ENCODE assay signal across 24 cellular contexts in the genomic region with DNA sequence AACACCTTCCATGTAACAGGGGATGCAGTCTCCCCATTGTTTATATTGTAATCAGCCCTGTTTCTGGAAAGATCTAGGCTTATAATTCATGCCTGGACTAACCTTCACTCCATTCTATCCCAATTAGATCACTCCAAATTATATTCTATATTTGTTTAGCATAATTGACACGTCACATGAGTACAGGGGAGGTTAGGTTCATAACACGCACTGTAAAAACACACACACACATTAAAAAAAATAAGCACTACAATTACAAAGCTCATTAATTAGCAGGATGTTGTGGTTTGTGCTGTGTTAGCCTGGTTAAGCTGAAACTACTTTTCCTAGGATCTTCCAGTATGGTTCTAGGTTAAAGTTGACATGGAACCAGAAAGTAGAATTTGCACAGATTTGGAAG.
A peak's percentile ranks its signal among the peaks of the same experiment; 100 is the strongest.
DNase-seq lines count a peak whose midpoint lies in the region; ATAC-seq, FAIRE-seq and TF ChIP-seq lines count a peak whose summit lies in the region.
"Had no signal": no experiment of that assay in that cellular context is flagged by ENCODE, and none has a peak within 500 bp of the region (broad histone marks: within the 10 kb centered on the region; RNA-seq: fewer than 3 reads in every experiment).

No MANE protein-coding gene starts in this region.

- TF ChIP-seq POLR2A in GM12892 (IDR thresholded peaks at IDR 0.05; ENCODE audit: low read depth, low read length) (no peak), gastrocnemius medialis (IDR thresholded peaks at IDR 0.05) (no peak), esophagus muscularis mucosa (IDR thresholded peaks at IDR 0.05; ENCODE audit: low read depth) (no peak)

- H3K9me3 ChIP-seq in gastrocnemius medialis (no peaks in the 10 kb centered on the region), esophagus muscularis mucosa (no peaks in the 10 kb centered on the region)
- H3K9me3 ChIP-seq: BLaER1 treated with 17β-estradiol and CSF1 and Interleukin-3, amounts not matched to agents 10 nM and 100 nM had no signal

- WGBS in esophagus muscularis mucosa = 87% methylated on average over 2 of the region's 2 CpGs

- no peak overlapping the region for H3K4me3 ChIP-seq in gastrocnemius medialis
- H3K4me3 ChIP-seq in esophagus muscularis mucosa = no peak overlapping the region
- H3K4me3 ChIP-seq: BLaER1 treated with 17β-estradiol and CSF1 and Interleukin-3, amounts not matched to agents 10 nM and 100 nM; PC-9 had no signal

- H3K36me3 ChIP-seq in gastrocnemius medialis (no peaks in the 10 kb centered on the region), esophagus muscularis mucosa (no peaks in the 10 kb centered on the region)
- H3K36me3 ChIP-seq: BLaER1 treated with 17β-estradiol and CSF1 and Interleukin-3, amounts not matched to agents 10 nM and 100 nM had no signal

- in situ Hi-C loops in gastrocnemius medialis (cut with MboI; ENCODE audit: low sequenced_read_pairs in 4 of 4) = no loop called here

- peak; percentile 44 for FAIRE-seq in GM12892 (lab: Jason Lieb, UNC)
- FAIRE-seq: HepG2 had no signal

- ATAC-seq in HG03175 (IDR thresholded peaks at IDR 0.05; ENCODE audit: unreplicated experiment) (no peak), gastrocnemius medialis (no peak)
- ATAC-seq: CD8-positive, alpha-beta T cell; HepG2 had no signal

- intact Hi-C loops in gastrocnemius medialis (cut with DNase I; ENCODE audit: low total_unique reads) (no loop called here), esophagus muscularis mucosa (cut with DNase I) (no loop called here)

- H3K27ac ChIP-seq in gastrocnemius medialis (no peak overlapping the region), esophagus muscularis mucosa (replicated peaks in 1 of 4) (no peak overlapping the region)
- H3K27ac ChIP-seq: BLaER1 treated with 17β-estradiol and CSF1 and Interleukin-3, amounts not matched to agents 10 nM and 100 nM; HL-60; PC-9 had no signal

- DNase-seq in COR-L47 (lab: John Stamatoyannopoulos, UW) (peak; percentile 15), GM12892 (ENCODE audit: insufficient read length) (no peak), NCI-H146 treated with DMSO at 0.1 percent for 48 hours (lab: John Stamatoyannopoulos, UW; ENCODE audit: unreplicated experiment) (peak; percentile 17), left kidney (ENCODE audit: low read depth, low spot score) (peak; percentile 44), gastrocnemius medialis (no peak), NCI-H2029 (lab: John Stamatoyannopoulos, UW) (no peak), esophagus muscularis mucosa (ENCODE audit: extremely low spot score) (no peak)
- DNase-seq: ACHN; CD8-positive, alpha-beta T cell; GF-D8; H9; KBM-7; NCI-H1092 treated with DMSO at 0.1 percent for 48 hours; NCI-H1436 treated with DMSO at 0.1 percent for 48 hours; NCI-H2171 treated with DMSO at 0.1 percent for 48 hours; NCI-H524 treated with DMSO at 0.1 percent for 48 hours; PC-9; RPMI8226; SHP77; SW 1271 had no signal

- no peak for TF ChIP-seq EP300 in esophagus muscularis mucosa (IDR thresholded peaks at IDR 0.05)

- H3K27me3 ChIP-seq in gastrocnemius medialis (no peaks in the 10 kb centered on the region), esophagus muscularis mucosa (no peaks in the 10 kb centered on the region)
- H3K27me3 ChIP-seq: BLaER1 treated with 17β-estradiol and CSF1 and Interleukin-3, amounts not matched to agents 10 nM and 100 nM had no signal

- no peak for TF ChIP-seq CTCF in gastrocnemius medialis (IDR thresholded peaks at IDR 0.05 in 4 of 5, conservative IDR thresholded peaks at IDR 0.05 in 1 of 5)
- no peak for TF ChIP-seq CTCF in esophagus muscularis mucosa (IDR thresholded peaks at IDR 0.05)

- no peaks in the 10 kb centered on the region for H3K4me1 ChIP-seq in gastrocnemius medialis
- peaks cover 8 to 24% (median 15%) of the 10 kb centered on the region in 4 donors for H3K4me1 ChIP-seq in esophagus muscularis mucosa
- H3K4me1 ChIP-seq: BLaER1 treated with 17β-estradiol and CSF1 and Interleukin-3, amounts not matched to agents 10 nM and 100 nM had no signal

Comparison
In these comparisons a context has a peak if more than half of its experiments do, and no peak if none do; other contexts are left out.
1. DNase-seq: peak in COR-L47 (single experiment), NCI-H146 treated with DMSO at 0.1 percent for 48 hours (single experiment) and left kidney (single experiment); none in GM12892 (single experiment), gastrocnemius medialis (0 of 2), NCI-H2029 (single experiment) and esophagus muscularis mucosa (single experiment).